Comparison of ENCODE assay signal across 1 cellular context in genomic region chr19:49807174-49807830, GRCh38.
TF ChIP-seq lines count a peak whose summit lies in the region.

No MANE protein-coding gene starts in this region.

TF ChIP-seq in A549, 52 proteins besides CTCF, POLR2A, EP300 and RAD21 (continued from another document):
- TF ChIP-seq, protein P1, sequence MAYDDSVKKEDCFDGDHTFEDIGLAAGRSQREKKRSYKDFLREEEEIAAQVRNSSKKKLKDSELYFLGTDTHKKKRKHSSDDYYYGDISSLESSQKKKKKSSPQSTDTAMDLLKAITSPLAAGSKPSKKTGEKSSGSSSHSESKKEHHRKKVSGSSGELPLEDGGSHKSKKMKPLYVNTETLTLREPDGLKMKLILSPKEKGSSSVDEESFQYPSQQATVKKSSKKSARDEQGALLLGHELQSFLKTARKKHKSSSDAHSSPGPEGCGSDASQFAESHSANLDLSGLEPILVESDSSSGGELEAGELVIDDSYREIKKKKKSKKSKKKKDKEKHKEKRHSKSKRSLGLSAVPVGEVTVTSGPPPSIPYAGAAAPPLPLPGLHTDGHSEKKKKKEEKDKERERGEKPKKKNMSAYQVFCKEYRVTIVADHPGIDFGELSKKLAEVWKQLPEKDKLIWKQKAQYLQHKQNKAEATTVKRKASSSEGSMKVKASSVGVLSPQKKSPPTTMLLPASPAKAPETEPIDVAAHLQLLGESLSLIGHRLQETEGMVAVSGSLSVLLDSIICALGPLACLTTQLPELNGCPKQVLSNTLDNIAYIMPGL (CRISPR knock-in tag; IDR thresholded peaks at IDR 0.05; ENCODE audit: borderline replicate concordance): no peak
- TF ChIP-seq POLR2AphosphoS2 (conservative IDR thresholded peaks at IDR 0.05; ENCODE audit: low read length): 0 out of 2 replicates have a peak, but pooled peaks have one; percentile 15
- no peak for TF ChIP-seq SREBF2 (IDR thresholded peaks at IDR 0.05)
